7 cellular contexts compared by ENCODE assay signal in genomic region chr1:246566128-246566807, GRCh38. TPM values are rescaled to one million over a fixed set of nuclear protein-coding genes. Genes with fewer than 3 reads are reported as not detected.
DNase-seq lines count a peak whose midpoint lies in the region; ATAC-seq, FAIRE-seq and TF ChIP-seq lines count a peak whose summit lies in the region.

CNST (plus strand) TSS chr1:246566456; CDS start chr1:246591563, 25,107 bp downstream.
TFB2M (minus strand) TSS chr1:246566261; CDS start chr1:246566138, 123 bp downstream.

- WGBS in hepatocyte (ENCODE audit: low lambda C conversion rate, missing lambda C conversion rate) = under 1% methylated on average over 48 of the region's 62 CpGs

- peaks cover 14% of the 10 kb centered on the region for H3K4me1 ChIP-seq in hepatocyte (ENCODE audit: insufficient read depth)

- H3K4me3 ChIP-seq in hepatocyte = peak within 1 kb of the TSS; percentile 71

- H3K4me2 ChIP-seq in hepatocyte = peak within 1 kb of the TSS; percentile 87

- H2AFZ ChIP-seq in hepatocyte = peak within 1 kb of the TSS; percentile 69

- peak; percentile 91 for ATAC-seq in HG02973 (IDR thresholded peaks at IDR 0.05; ENCODE audit: unreplicated experiment)

- H4K20me1 ChIP-seq in hepatocyte (ENCODE audit: insufficient read depth, poor library complexity, severe bottlenecking) = no peaks in the 10 kb centered on the region

- no peaks in the 10 kb centered on the region for H3K9me3 ChIP-seq in hepatocyte (ENCODE audit: low read depth)

- peaks cover 64% of the 10 kb centered on the region for H3K79me2 ChIP-seq in hepatocyte

- H3K27me3 ChIP-seq in hepatocyte = no peaks in the 10 kb centered on the region

- DNase-seq in GM18507 (ENCODE audit: extremely low spot score, insufficient read length, low read depth) (peak; percentile 87), NCI-H2029 (lab: John Stamatoyannopoulos, UW) (peak; percentile 97), T1000 (lab: John Stamatoyannopoulos, UW) (peak; percentile 97), astrocyte of the hippocampus (ENCODE audit: low read depth, low spot score) (peak; percentile 99), hepatocyte (ENCODE audit: low spot score) (peak; percentile 99), renal cortical epithelial cell (ENCODE audit: low read depth) (peak; percentile 95)

- no peaks in the 10 kb centered on the region for H3K9me2 ChIP-seq in hepatocyte (replicated peaks; ENCODE audit: insufficient read depth)

- H3K27ac ChIP-seq in hepatocyte = peak within 1 kb of the TSS; percentile 86

- no peaks in the 10 kb centered on the region for H3K36me3 ChIP-seq in hepatocyte (replicated peaks; ENCODE audit: insufficient read depth, low read depth)

- no peak for TF ChIP-seq CTCF in hepatocyte (IDR thresholded peaks at IDR 0.05; ENCODE audit: poor library complexity)

- peak; percentile 100 for FAIRE-seq in GM18507 (lab: Jason Lieb, UNC)

RNA-seq across cellular contexts. Expression of gene CNST, which starts in this region (rescaled TPM):
- total RNA-seq in hepatocyte = 16.2 and 16.4 TPM in 2 replicates
- 6.1 and 7.1 TPM in 2 replicates for polyA plus RNA-seq in hepatocyte
- 13.0 and 27.1 TPM in 2 replicates for total RNA-seq in renal cortical epithelial cell

RNA-seq across cellular contexts. Expression of gene TFB2M, which starts in this region (rescaled TPM):
- total RNA-seq in hepatocyte (16.3 and 17.9 TPM in 2 replicates), renal cortical epithelial cell (20.8 and 26.9 TPM in 2 replicates)
- polyA plus RNA-seq in hepatocyte = 13.2 and 14.2 TPM in 2 replicates

Comparison
In these comparisons a context has a peak if more than half of its experiments do, and no peak if none do; other contexts are left out.
1. Peak in every context shown above with its lines: DNase-seq, ATAC-seq, H3K4me3 ChIP-seq and H3K27ac ChIP-seq.